Comparison of ENCODE assay signal across 8 cellular contexts in genomic region chr5:179550511-179551342, GRCh38. TPM values are rescaled to one million over a fixed set of nuclear protein-coding genes. Genes with fewer than 3 reads are reported as not detected.
DNase-seq lines count a peak whose midpoint lies in the region; ATAC-seq and TF ChIP-seq lines count a peak whose summit lies in the region.

Gene RUFY1, plus strand, starts transcription at chr5:179550554. Its CDS starts 16 bp downstream, at chr5:179550570.

- peak; percentile 89 for TF ChIP-seq POLR2A in prostate gland (IDR thresholded peaks at IDR 0.05)

- DNase-seq in GM04504 (ENCODE audit: low read depth) (peak; percentile 51), H4 (ENCODE audit: low spot score) (peak; percentile 68), LoVo (ENCODE audit: low spot score) (peak; percentile 78), SW480 (ENCODE audit: low spot score) (peak; percentile 79), adipocyte (ENCODE audit: low read depth) (peak; percentile 89), heart right ventricle (peak; percentile 81 to 86), prostate gland (ENCODE audit: low spot score) (peak; percentile 82), upper lobe of right lung (peak; percentile 94)

- no peaks in the 10 kb centered on the region for H3K27me3 ChIP-seq in adipocyte (replicated peaks; ENCODE audit: control insufficient read depth, insufficient read depth, low read length)
- no peaks in the 10 kb centered on the region for H3K27me3 ChIP-seq in heart right ventricle
- H3K27me3 ChIP-seq in prostate gland (replicated peaks; ENCODE audit: insufficient read depth), result no peaks in the 10 kb centered on the region
- H3K27me3 ChIP-seq in upper lobe of right lung, result no peaks in the 10 kb centered on the region

- H3K4me1 ChIP-seq in adipocyte (ENCODE audit: control insufficient read depth, insufficient read depth, low read length) (peaks cover 25% of the 10 kb centered on the region), heart right ventricle (peaks cover 0 to 41% (median 30%) of the 10 kb centered on the region in 9 donors), prostate gland (replicated peaks) (peaks cover 7% of the 10 kb centered on the region), upper lobe of right lung (peaks cover 10% of the 10 kb centered on the region)

- H3K4me3 ChIP-seq in adipocyte (ENCODE audit: low read length) (peak within 1 kb of the TSS; percentile 96), heart right ventricle (peak within 1 kb of the TSS; percentile 56 to 99 (median 91)), prostate gland (peak within 1 kb of the TSS; percentile 76 to 98), upper lobe of right lung (peak within 1 kb of the TSS; percentile 69)

- H3K36me3 ChIP-seq in adipocyte (ENCODE audit: control insufficient read depth, insufficient read depth, low read length, severe bottlenecking) (no peaks in the 10 kb centered on the region), heart right ventricle (peaks cover 0 to 5% (median 0%) of the 10 kb centered on the region in 9 donors), prostate gland (no peaks in the 10 kb centered on the region), upper lobe of right lung (no peaks in the 10 kb centered on the region)

- WGBS in heart right ventricle, 2 donors, result 0% methylated on average over 69 to 109 of the region's 109 CpGs
- under 1% methylated on average over 49 of the region's 109 CpGs for WGBS in prostate gland

- ATAC-seq in heart right ventricle (peak; percentile 81 to 92 (median 89)), upper lobe of right lung (peak; percentile 95)

- H3K9ac ChIP-seq in adipocyte (ENCODE audit: low read length), result peak within 1 kb of the TSS; percentile 93

- TF ChIP-seq CTCF in heart right ventricle (IDR thresholded peaks at IDR 0.05), result no peak
- TF ChIP-seq CTCF in prostate gland (IDR thresholded peaks at IDR 0.05), result peak in 2 of 4 experiments; percentile 53 to 54
- no peak for TF ChIP-seq CTCF in upper lobe of right lung (IDR thresholded peaks at IDR 0.05)

- intact Hi-C loops in heart right ventricle (cut with DNase I) (loop anchor here in 1 of 10 donors (1.0 to 5.0 kb wide), 2 partner anchors 9 to 72 kb away; partner anchors contain the start of gene HNRNPH1), prostate gland (cut with DNase I) (no loop called here), upper lobe of right lung (cut with DNase I) (no loop called here)

- H3K27ac ChIP-seq in heart right ventricle (peak within 1 kb of the TSS; percentile 94 to 99 (median 98)), prostate gland (peak within 1 kb of the TSS; percentile 95), upper lobe of right lung (peak within 1 kb of the TSS; percentile 97)

- H3K9me3 ChIP-seq in adipocyte (ENCODE audit: control insufficient read depth, low read length) (no peaks in the 10 kb centered on the region), heart right ventricle (no peaks in the 10 kb centered on the region), prostate gland (no peaks in the 10 kb centered on the region), upper lobe of right lung (no peaks in the 10 kb centered on the region)

RNA-seq across cellular contexts. Expression of gene RUFY1, which starts in this region (rescaled TPM):
- total RNA-seq in H4 (2014; rRNA removed; shearing (Covaris generic)), result 43.3 and 53.2 TPM in 2 replicates
- total RNA-seq in heart right ventricle (10 to 100 TPM; 17.0 to 28.1 (median 20.8) TPM), prostate gland (10 to 100 TPM; 48.7 to 55.6 TPM), upper lobe of right lung (56.7 TPM)
- 10 to 100 TPM; 21.5 to 38.3 TPM for polyA plus RNA-seq in heart right ventricle

Comparison
In these comparisons a context has a peak if more than half of its experiments do, and no peak if none do; other contexts are left out.
1. Peak in every context shown above with its lines: DNase-seq, ATAC-seq, H3K4me3 ChIP-seq and H3K27ac ChIP-seq.